ENCODE assay signal across 1 cellular context in genomic region chr1:159892944-159893343, GRCh38.
TF ChIP-seq lines count a peak whose summit lies in the region.

No MANE protein-coding gene starts in this region.

TF ChIP-seq in GM12878, 131 proteins besides CTCF, POLR2A, EP300 and RAD21:
- no peak for TF ChIP-seq NR2F1 (conservative IDR thresholded peaks at IDR 0.05)
- TF ChIP-seq HCFC1 (IDR thresholded peaks at IDR 0.05; ENCODE audit: low read length): no peak
- TF ChIP-seq EGR1 (IDR thresholded peaks at IDR 0.05; ENCODE audit: borderline replicate concordance in 1 of 2, low read depth in 2 of 2, low read length in 2 of 2): no peak
- TF ChIP-seq ZBTB33 (IDR thresholded peaks at IDR 0.05): no peak
- no peak for TF ChIP-seq IRF5 (IDR thresholded peaks at IDR 0.05; ENCODE audit: borderline replicate concordance)
- no peak for TF ChIP-seq RB1 (IDR thresholded peaks at IDR 0.05; ENCODE audit: borderline replicate concordance)
- TF ChIP-seq CHD2 (IDR thresholded peaks at IDR 0.05; ENCODE audit: borderline replicate concordance, low read depth, low read length): no peak
- TF ChIP-seq RELB (IDR thresholded peaks at IDR 0.05; ENCODE audit: low read depth): no peak
- peak; percentile 10; the same call in 1 of the 2 replicates for TF ChIP-seq SMC3 (IDR thresholded peaks at IDR 0.05; ENCODE audit: borderline replicate concordance, low read length)
